In genomic region chr7:70193514-70193913, GRCh38 we compare ENCODE assay signal across 10 cellular contexts.
DNase-seq lines count a peak whose midpoint lies in the region; ATAC-seq and TF ChIP-seq lines count a peak whose summit lies in the region.
"Had no signal": no experiment of that assay in that cellular context is flagged by ENCODE, and none has a peak within 500 bp of the region (broad histone marks: within the 10 kb centered on the region; RNA-seq: fewer than 3 reads in every experiment).

No MANE protein-coding gene starts in this region.

- H3K9me3 Mint-ChIP-seq in HFFc6, result peaks cover 30% of the 10 kb centered on the region
- H3K9me3 Mint-ChIP-seq: activated T-helper 17 cell treated with anti-CD3 and anti-CD28 coated beads, Interleukin-2, amount 50 U/mL, for 72 hours had no signal

- DNase-seq in BE2C, result peak; percentile 39
- DNase-seq in HFFc6, result no peak
- peak; percentile 39 for DNase-seq in SW480 (ENCODE audit: low spot score)
- DNase-seq in left kidney (ENCODE audit: low read depth, low spot score), result peak; percentile 31
- DNase-seq in islet precursor cell, result no peak
- no peak for DNase-seq in globus pallidus (ENCODE audit: low spot score)
- DNase-seq: stimulated activated CD4-positive, alpha-beta T cell treated with anti-CD3 and anti-CD28 coated beads, Interleukin-12 subunit alpha, Interleukin-12 subunit beta, amount 100 ng/mL, for 4 hours had no signal

- no peaks in the 10 kb centered on the region for H3K27me3 Mint-ChIP-seq in HFFc6 (ENCODE audit: insufficient read depth)
- H3K27me3 Mint-ChIP-seq: activated T-helper 17 cell treated with anti-CD3 and anti-CD28 coated beads, Interleukin-2, amount 50 U/mL, for 72 hours had no signal

- H3K27ac Mint-ChIP-seq in HFFc6, result no peak overlapping the region
- H3K27ac Mint-ChIP-seq: activated T-helper 17 cell treated with anti-CD3 and anti-CD28 coated beads, Interleukin-2, amount 50 U/mL, for 72 hours had no signal

- no peaks in the 10 kb centered on the region for H3K36me3 Mint-ChIP-seq in HFFc6 (ENCODE audit: low read depth)

- H3K4me3 Mint-ChIP-seq in HFFc6, result no peak overlapping the region
- H3K4me3 Mint-ChIP-seq: activated T-helper 17 cell treated with anti-CD3 and anti-CD28 coated beads, Interleukin-2, amount 50 U/mL, for 72 hours had no signal

- no peaks in the 10 kb centered on the region for H3K4me1 ChIP-seq in BE2C

- no peak overlapping the region for H3K4me3 ChIP-seq in BE2C (ENCODE audit: low read depth, low read length)

- ATAC-seq in GM19324 (IDR thresholded peaks at IDR 0.05; ENCODE audit: low FRiP score, unreplicated experiment) (no peak), GM21825 (IDR thresholded peaks at IDR 0.05; ENCODE audit: unreplicated experiment) (no peak)
- ATAC-seq: activated T-helper 17 cell treated with anti-CD3 and anti-CD28 coated beads, Interleukin-2, amount 50 U/mL, for 72 hours had no signal

- H3K4me1 Mint-ChIP-seq in HFFc6 (ENCODE audit: low read depth), result no peaks in the 10 kb centered on the region
- H3K4me1 Mint-ChIP-seq: activated T-helper 17 cell treated with anti-CD3 and anti-CD28 coated beads, Interleukin-2, amount 50 U/mL, for 72 hours had no signal

- TF ChIP-seq CTCF in BE2C (IDR thresholded peaks at IDR 0.05; ENCODE audit: low read depth, low read length) (peak; percentile 57), HFFc6 (IDR thresholded peaks at IDR 0.05) (peak; percentile 20; the same call in 1 of the 2 replicates)

- no peaks in the 10 kb centered on the region for H3K36me3 ChIP-seq in BE2C

- no peaks in the 10 kb centered on the region for H3K27me3 ChIP-seq in BE2C

- H3K9me3 ChIP-seq in BE2C, result no peaks in the 10 kb centered on the region

Comparison
In these comparisons a context has a peak if more than half of its experiments do, and no peak if none do; other contexts are left out.
1. DNase-seq: peak in BE2C (single experiment), SW480 (single experiment) and left kidney (single experiment); none in HFFc6 (single experiment), islet precursor cell (single experiment) and globus pallidus (single experiment).